ENCODE assay signal across 21 cellular contexts in genomic region chr19:53971608-53972007, GRCh38. TPM values are rescaled to one million over a fixed set of nuclear protein-coding genes. Genes with fewer than 3 reads are reported as not detected.
DNase-seq lines count a peak whose midpoint lies in the region; ATAC-seq, FAIRE-seq and TF ChIP-seq lines count a peak whose summit lies in the region.
"Had no signal": no experiment of that assay in that cellular context is flagged by ENCODE, and none has a peak within 500 bp of the region (broad histone marks: within the 10 kb centered on the region; RNA-seq: fewer than 3 reads in every experiment).

No MANE protein-coding gene starts in this region.

- in situ Hi-C loops in GM12878 (cut with MboI), result no loop called here

- CTCF ChIA-PET in GM12878 (lab: Yijun Ruan, JAX), result no interaction called here

- WGBS in GM12878 (ENCODE audit: insufficient coverage, insufficient replicate concordance, low lambda C conversion rate, missing lambda C conversion rate), result 8% methylated on average over 7 of the region's 7 CpGs
- whole genome bisulfite sequencing in aorta, 2 donors, result 41 to 44% methylated on average over 7 of the region's 7 CpGs

- H3K4me3 ChIP-seq in H7 (ENCODE audit: insufficient read depth, low read depth, low read length) (no peak overlapping the region), GM12878 (no peak overlapping the region), osteoblast (ENCODE audit: insufficient read depth, low read length) (no peak overlapping the region), aorta (ENCODE audit: low read length in 2 of 2) (no peak overlapping the region)
- H3K4me3 ChIP-seq: ascending aorta, heart right ventricle, prostate gland had no signal

- RAD21 ChIA-PET in GM12878 (lab: Charles Lee; ENCODE audit: unreplicated experiment), result no interaction called here

- H3K27ac ChIP-seq in GM12878 (ENCODE audit: control insufficient read depth, insufficient read depth), result no peak overlapping the region
- no peak overlapping the region for H3K27ac ChIP-seq in osteoblast (ENCODE audit: low read depth, low read length)
- H3K27ac ChIP-seq in aorta (ENCODE audit: low read depth in 1 of 2, low read length in 2 of 2), result no peak overlapping the region
- H3K27ac ChIP-seq: ascending aorta, heart right ventricle, prostate gland had no signal

- no peak for TF ChIP-seq POLR2A in GM12878 (IDR thresholded peaks at IDR 0.05; ENCODE audit: low read depth, low read length)

- H3K4me1 ChIP-seq in GM12878 (ENCODE audit: control insufficient read depth, insufficient read depth, low read length) (no peaks in the 10 kb centered on the region), osteoblast (ENCODE audit: insufficient read depth, low read length) (no peaks in the 10 kb centered on the region), aorta (ENCODE audit: control insufficient read depth in 1 of 2, insufficient read depth in 2 of 2, low read length in 2 of 2) (no peaks in the 10 kb centered on the region)
- H3K4me1 ChIP-seq: ascending aorta, prostate gland had no signal

- POLR2A ChIA-PET in GM12878 (lab: Charles Lee), result no interaction called here

- H3K27me3 ChIP-seq in H7 (ENCODE audit: control insufficient read depth, insufficient read depth, low read length) (peaks cover 2% of the 10 kb centered on the region; the same call in 1 of the 2 replicates), GM12878 (replicated peaks in 1 of 2; ENCODE audit: control insufficient read depth in 2 of 2, insufficient read depth in 2 of 2, low read length in 1 of 2) (no peaks in the 10 kb centered on the region), osteoblast (ENCODE audit: insufficient read depth, low read length) (peaks cover 9% of the 10 kb centered on the region), aorta (ENCODE audit: control insufficient read depth in 1 of 2, insufficient read depth in 2 of 2, low read length in 1 of 2) (no peaks in the 10 kb centered on the region)
- H3K27me3 ChIP-seq: ascending aorta had no signal

- peak; percentile 56 for DNase-seq in H7
- peak; percentile 68 for DNase-seq in NOMO-1 treated with dmso at 0.1 percent for 144 hours (lab: John Stamatoyannopoulos, UW; ENCODE audit: unreplicated experiment)
- DNase-seq in GM12878 (ENCODE audit: low read depth, low spot score), result no peak
- DNase-seq in osteoblast (ENCODE audit: insufficient read length, low spot score, missing footprints), result peak; percentile 58
- DNase-seq in stimulated activated CD8-positive, alpha-beta memory T cell treated with anti-CD3 and anti-CD28 coated beads, Interleukin-4, amount 100 ng/mL, for 48 hours, result no peak
- DNase-seq in aorta, result no peak
- DNase-seq: activated CD4-positive, alpha-beta T cell treated with anti-CD3 and anti-CD28 coated beads, Interleukin-2, amount 10 ng/mL, durations not matched to agents 24 days and 14 days; caudate nucleus; CD4-positive, alpha-beta T cell; DMS 273 treated with DMSO at 0.1 percent for 48 hours; heart right ventricle; NCI-H1436; NCI-H526; Right ventricle myocardium superior had no signal

- SMC1A ChIA-PET in GM12878 (lab: Charles Lee; ENCODE audit: uncharacterized antibody, unreplicated experiment), result no interaction called here

- intact Hi-C loops in GM12878 (cut with micrococcal nuclease; ENCODE audit: unreplicated experiment), result no loop called here
- intact Hi-C loops in aorta (cut with DNase I), result no loop called here

- H3K36me3 ChIP-seq in H7 (replicated peaks; ENCODE audit: control insufficient read depth, insufficient read depth, low read length), result no peaks in the 10 kb centered on the region
- no peaks in the 10 kb centered on the region for H3K36me3 ChIP-seq in GM12878 (ENCODE audit: control insufficient read depth in 2 of 2, insufficient read depth in 2 of 2, low read length in 1 of 2)
- H3K36me3 ChIP-seq in osteoblast (ENCODE audit: insufficient read depth, low read length), result no peaks in the 10 kb centered on the region
- H3K36me3 ChIP-seq in aorta (ENCODE audit: control insufficient read depth in 1 of 2, insufficient read depth in 2 of 2, low read length in 1 of 2), result no peaks in the 10 kb centered on the region
- H3K36me3 ChIP-seq: ascending aorta, heart right ventricle, prostate gland had no signal

- H3K9me3 ChIP-seq in GM12878 (replicated peaks; ENCODE audit: control insufficient read depth, insufficient read depth, low read length), result no peaks in the 10 kb centered on the region; the same call in 2 of the 3 replicates
- H3K9me3 ChIP-seq in osteoblast (ENCODE audit: low read depth, low read length), result no peaks in the 10 kb centered on the region
- no peaks in the 10 kb centered on the region for H3K9me3 ChIP-seq in aorta (ENCODE audit: control insufficient read depth, low read length)
- H3K9me3 ChIP-seq: ascending aorta, heart right ventricle, prostate gland had no signal

- TF ChIP-seq EP300 in GM12878 (IDR thresholded peaks at IDR 0.05; ENCODE audit: borderline replicate concordance in 1 of 2, control insufficient read depth in 1 of 2, low read depth in 2 of 2, low read length in 2 of 2), result no peak

- H4K20me1 ChIP-seq in GM12878 (ENCODE audit: control insufficient read depth, insufficient read depth), result no peaks in the 10 kb centered on the region
- no peaks in the 10 kb centered on the region for H4K20me1 ChIP-seq in osteoblast (ENCODE audit: insufficient read depth, low read length)

- TF ChIP-seq RAD21 in GM12878 (IDR thresholded peaks at IDR 0.05; ENCODE audit: insufficient read depth, low read depth, low read length), result no peak

- H3K9ac ChIP-seq in GM12878 (ENCODE audit: control insufficient read depth, insufficient read depth, low read length), result no peak overlapping the region

- no TSS peak for BruUV-seq in GM12878 (replicated peaks; lab: Mats Ljungman, UMichigan)

- H3K4me2 ChIP-seq in GM12878 (ENCODE audit: control insufficient read depth, insufficient read depth) (no peak overlapping the region), osteoblast (ENCODE audit: insufficient read depth, low read length) (no peak overlapping the region)

- no peak for ATAC-seq in GM12878
- no peak for ATAC-seq in aorta (ENCODE audit: low FRiP score)
- no peak for ATAC-seq in HG02885 (IDR thresholded peaks at IDR 0.05; ENCODE audit: poor library complexity, unreplicated experiment)
- ATAC-seq: heart right ventricle, left lobe of liver had no signal

- no peak for TF ChIP-seq CTCF in GM12878 (IDR thresholded peaks at IDR 0.05 in 2 of 3, conservative IDR thresholded peaks at IDR 0.05 in 1 of 3; ENCODE audit: control insufficient read depth in 2 of 3, extremely low read depth in 1 of 3, insufficient read depth in 1 of 3, low read depth in 3 of 3, low read length in 3 of 3)
- TF ChIP-seq CTCF in osteoblast (IDR thresholded peaks at IDR 0.05; ENCODE audit: extremely low read depth, low read depth, low read length), result no peak

- no peak for FAIRE-seq in GM12878 (lab: Jason Lieb, UNC)
- FAIRE-seq: TTC549 had no signal

- H3K79me2 ChIP-seq in GM12878 (ENCODE audit: control insufficient read depth, insufficient read depth, low read length) (no peaks in the 10 kb centered on the region), osteoblast (ENCODE audit: insufficient read depth, low read length) (no peaks in the 10 kb centered on the region)

- no peak overlapping the region for H2AFZ ChIP-seq in GM12878 (ENCODE audit: control insufficient read depth, low read depth, low read length)
- H2AFZ ChIP-seq in osteoblast (ENCODE audit: low read length), result no peak overlapping the region

TF ChIP-seq in GM12878, 131 proteins besides CTCF, POLR2A, EP300 and RAD21 (continues in another document):
- TF ChIP-seq SPI1 (IDR thresholded peaks at IDR 0.05; ENCODE audit: borderline replicate concordance, insufficient read depth, low read depth, low read length), result 0 out of 2 replicates have a peak, but pooled peaks have one; percentile 8

RNA-seq across cellular contexts. Expression of gene CACNG8, which starts 8.9 kb away (rescaled TPM):
- 0.07 and 0.59 TPM in 2 replicates for total RNA-seq in H7 (2014; rRNA removed; shearing (Covaris generic))
- not detected in 2 replicates for total RNA-seq in GM12878 (2013; cell fraction: nucleolus; rRNA removed)
- total RNA-seq in GM12878 (2014; rRNA removed) (not detected in 2 replicates), GM12878 (2014; rRNA removed; fragmentation: Illumina TruSeq; extraction: Trizol) (not detected in 2 replicates), GM12878 (2021) (not detected in 2 replicates), osteoblast (not detected in 2 replicates), aorta (under 1 TPM; 0.23 to 0.33 TPM)
- polyA plus RNA-seq in GM12878 (2011; ENCODE audit: low read depth), result not detected
- polyA plus RNA-seq in GM12878 (2011; rRNA removed) (not detected in 2 replicates), GM12878 (2014; fragmentation: Illumina TruSeq; extraction: Trizol) (not detected in 2 replicates), GM12878 (2014; fragmentation: Nextera tagmentation; extraction: Ambion mirVana) (not detected), GM12878 (2014; rRNA removed) (not detected in 2 replicates), GM12878 (2016; fragmentation: Nextera tagmentation; extraction: Ambion mirVana) (not detected), aorta (under 1 TPM; under 0.01 to 0.05 TPM)
- polyA plus RNA-seq in GM12878 (2011; cell fraction: cytosol; rRNA removed), result not detected in 2 replicates
- 0.03 TPM in 1 of 2 replicates, not detected in the other for polyA plus RNA-seq in GM12878 (2011; cell fraction: nucleus; rRNA removed)
- polyA plus RNA-seq in GM12878 (2012), result not detected in 2 replicates
- not detected in 2 replicates for polyA minus RNA-seq in GM12878 (2011; rRNA and poly(A)+ RNA removed)
- not detected in 2 replicates for polyA minus RNA-seq in GM12878 (2011; cell fraction: cytosol; rRNA and poly(A)+ RNA removed)
- polyA minus RNA-seq in GM12878 (2011; cell fraction: nucleus; rRNA and poly(A)+ RNA removed), result not detected in 2 replicates
- total RNA-seq: activated CD4-positive, alpha-beta T cell treated with anti-CD3 and anti-CD28 coated beads, Interleukin-2, amount 10 ng/mL, durations not matched to agents 24 days and 14 days; CD4-positive, alpha-beta T cell; left lobe of liver had no signal

RNA-seq across cellular contexts. Expression of gene CACNG6, which starts 19.8 kb away (rescaled TPM):
- 0.38 and 0.78 TPM in 2 replicates for total RNA-seq in H7 (2014; rRNA removed; shearing (Covaris generic))
- not detected in 2 replicates for total RNA-seq in GM12878 (2013; cell fraction: nucleolus; rRNA removed)
- not detected in 2 replicates for total RNA-seq in GM12878 (2014; rRNA removed)
- total RNA-seq in GM12878 (2014; rRNA removed; fragmentation: Illumina TruSeq; extraction: Trizol), result not detected in 2 replicates
- not detected in 2 replicates for total RNA-seq in GM12878 (2021)
- not detected for polyA plus RNA-seq in GM12878 (2011; ENCODE audit: low read depth)
- 0.07 TPM in 1 of 2 replicates, not detected in the other for polyA plus RNA-seq in GM12878 (2011; rRNA removed)
- polyA plus RNA-seq in GM12878 (2011; cell fraction: cytosol; rRNA removed), result 0.07 TPM in 1 of 2 replicates, not detected in the other
- polyA plus RNA-seq in GM12878 (2011; cell fraction: nucleus; rRNA removed), result 0.13 TPM in 1 of 2 replicates, not detected in the other
- not detected in 2 replicates for polyA plus RNA-seq in GM12878 (2012)
- polyA plus RNA-seq in GM12878 (2014; fragmentation: Illumina TruSeq; extraction: Trizol), result not detected in 2 replicates
- polyA plus RNA-seq in GM12878 (2014; fragmentation: Nextera tagmentation; extraction: Ambion mirVana), result not detected
- not detected in 2 replicates for polyA plus RNA-seq in GM12878 (2014; rRNA removed)
- not detected for polyA plus RNA-seq in GM12878 (2016; fragmentation: Nextera tagmentation; extraction: Ambion mirVana)
- polyA minus RNA-seq in GM12878 (2011; rRNA and poly(A)+ RNA removed), result not detected in 2 replicates
- polyA minus RNA-seq in GM12878 (2011; cell fraction: cytosol; rRNA and poly(A)+ RNA removed), result not detected in 2 replicates
- polyA minus RNA-seq in GM12878 (2011; cell fraction: nucleus; rRNA and poly(A)+ RNA removed), result not detected in 2 replicates
- total RNA-seq in osteoblast, result 0.36 TPM in 1 of 2 replicates, not detected in the other
- total RNA-seq in aorta, result not detected
- polyA plus RNA-seq in aorta, result under 1 TPM in 1 of 2 donors, not detected in 1; 0.18 TPM
- total RNA-seq: activated CD4-positive, alpha-beta T cell treated with anti-CD3 and anti-CD28 coated beads, Interleukin-2, amount 10 ng/mL, durations not matched to agents 24 days and 14 days; ascending aorta; CD4-positive, alpha-beta T cell; heart right ventricle; left lobe of liver; Right ventricle myocardium superior; subcutaneous adipose tissue had no signal
- polyA plus RNA-seq: heart right ventricle, urinary bladder had no signal

Comparison
In these comparisons a context has a peak if more than half of its experiments do, and no peak if none do; other contexts are left out.
1. DNase-seq: peak in H7 (single experiment), NOMO-1 treated with dmso at 0.1 percent for 144 hours (single experiment) and osteoblast (single experiment); none in GM12878 (single experiment), stimulated activated CD8-positive, alpha-beta memory T cell treated with anti-CD3 and anti-CD28 coated beads, Interleukin-4, amount 100 ng/mL, for 48 hours (single experiment) and aorta (0 of 2).